10 cellular contexts compared by ENCODE assay signal in genomic region chrX:139967300-139967699, GRCh38. TPM values are rescaled to one million over a fixed set of nuclear protein-coding genes. Genes with fewer than 3 reads are reported as not detected.
DNase-seq lines count a peak whose midpoint lies in the region; ATAC-seq and TF ChIP-seq lines count a peak whose summit lies in the region.
"Had no signal": no experiment of that assay in that cellular context is flagged by ENCODE, and none has a peak within 500 bp of the region (broad histone marks: within the 10 kb centered on the region; RNA-seq: fewer than 3 reads in every experiment).

No MANE protein-coding gene starts in this region.

- POLR2A ChIA-PET in BJ (lab: Charles Lee) = no interaction called here
- POLR2A ChIA-PET in PC-9 (lab: Charles Lee; ENCODE audit: unreplicated experiment) = no interaction called here

- no peaks in the 10 kb centered on the region for H3K36me3 ChIP-seq in BJ (ENCODE audit: control insufficient read depth, insufficient read depth, low read length)
- H3K36me3 ChIP-seq in PC-9 (ENCODE audit: low read depth) = no peaks in the 10 kb centered on the region
- no peaks in the 10 kb centered on the region for H3K36me3 ChIP-seq in heart right ventricle
- H3K36me3 ChIP-seq: right atrium auricular region had no signal

- H3K9me2 ChIP-seq in PC-9 (ENCODE audit: insufficient read depth) = no peaks in the 10 kb centered on the region

- H3K9me3 Mint-ChIP-seq in stimulated activated naive B cell treated with anti-CD40 and anti-IgM and Interleukin-4, amounts not matched to agents 10 μg/mL and 1 μg/mL and 100 μg/mL, for 72 hours = no peaks in the 10 kb centered on the region

- no peaks in the 10 kb centered on the region for H3F3A ChIP-seq in PC-9 (ENCODE audit: insufficient read depth, low read depth)

- H3K36me3 Mint-ChIP-seq in stimulated activated naive B cell treated with anti-CD40 and anti-IgM and Interleukin-4, amounts not matched to agents 10 μg/mL and 1 μg/mL and 100 μg/mL, for 72 hours = no peaks in the 10 kb centered on the region

- no peak overlapping the region for H3K4me2 ChIP-seq in PC-9

- no peak overlapping the region for H3K4me3 Mint-ChIP-seq in stimulated activated naive B cell treated with anti-CD40 and anti-IgM and Interleukin-4, amounts not matched to agents 10 μg/mL and 1 μg/mL and 100 μg/mL, for 72 hours

- H3K79me2 ChIP-seq in PC-9 (ENCODE audit: low read depth) = no peaks in the 10 kb centered on the region

- CTCF ChIA-PET in BJ (lab: Yijun Ruan, JAX) = interaction anchor here (0.8 kb wide), 1 partner anchor 10 kb away, joined by 5 read pairs; no protein-coding TSS in a partner anchor
- CTCF ChIA-PET in PC-9 (lab: Charles Lee) = interaction anchor here (0.5 kb wide), 1 partner anchor 152 kb away, joined by 12 read pairs; no protein-coding TSS in a partner anchor

- TF ChIP-seq CTCF in BJ (IDR thresholded peaks at IDR 0.05; ENCODE audit: insufficient read depth, low read depth, low read length) (peak; percentile 38), PC-9 (conservative IDR thresholded peaks at IDR 0.05) (peak; percentile 51), foreskin keratinocyte (conservative IDR thresholded peaks at IDR 0.05) (peak; percentile 46), heart right ventricle (IDR thresholded peaks at IDR 0.05) (peak in 2 of 9 donors; percentile 12 to 24)

- intact Hi-C loops in PC-9 (cut with micrococcal nuclease; ENCODE audit: unreplicated experiment) = no loop called here
- intact Hi-C loops in heart right ventricle (cut with DNase I) = no loop called here

- ATAC-seq in GM18868 (IDR thresholded peaks at IDR 0.05; ENCODE audit: unreplicated experiment) (peak; percentile 61), foreskin keratinocyte (no peak), HG03139 (IDR thresholded peaks at IDR 0.05; ENCODE audit: unreplicated experiment) (no peak), heart right ventricle (no peak)
- ATAC-seq in stimulated activated naive B cell treated with anti-CD40 and anti-IgM and Interleukin-4, amounts not matched to agents 10 μg/mL and 1 μg/mL and 100 μg/mL, for 72 hours (replicated peaks) = no peak

- H3K4me1 Mint-ChIP-seq in stimulated activated naive B cell treated with anti-CD40 and anti-IgM and Interleukin-4, amounts not matched to agents 10 μg/mL and 1 μg/mL and 100 μg/mL, for 72 hours = peaks cover 0 to 2% of the 10 kb centered on the region in 2 donors

- BruUV-seq in PC-9 (replicated peaks; lab: Mats Ljungman, UMichigan) = no TSS peak

- WGBS in heart right ventricle, 2 donors = 58 to 70% methylated on average over 4 of the region's 4 CpGs

- DNase-seq in BJ (ENCODE audit: low read depth) (no peak), PC-9 (no peak), foreskin keratinocyte (no peak), activated gamma-delta T cell (lab: John Stamatoyannopoulos, UW) (no peak), heart right ventricle (no peak)
- no peak for DNase-seq in stimulated activated naive B cell treated with anti-CD40 and anti-IgM and Interleukin-4, amounts not matched to agents 10 μg/mL and 1 μg/mL and 100 μg/mL, for 72 hours
- DNase-seq: cortex of kidney had no signal

- H4K20me1 ChIP-seq in PC-9 (ENCODE audit: insufficient read depth) = no peaks in the 10 kb centered on the region

- H3K27ac ChIP-seq in PC-9 = no peak overlapping the region
- H3K27ac ChIP-seq in foreskin keratinocyte = no peak overlapping the region
- no peak overlapping the region for H3K27ac ChIP-seq in heart right ventricle
- H3K27ac ChIP-seq: right atrium auricular region had no signal

- H3K4me1 ChIP-seq in PC-9 (replicated peaks; ENCODE audit: insufficient read depth) (no peaks in the 10 kb centered on the region), foreskin keratinocyte (no peaks in the 10 kb centered on the region), heart right ventricle (no peaks in the 10 kb centered on the region)
- H3K4me1 ChIP-seq: right atrium auricular region had no signal

- H3K27me3 Mint-ChIP-seq in stimulated activated naive B cell treated with anti-CD40 and anti-IgM and Interleukin-4, amounts not matched to agents 10 μg/mL and 1 μg/mL and 100 μg/mL, for 72 hours = peaks cover 10 to 12% of the 10 kb centered on the region in 2 donors

- H2AFZ ChIP-seq in PC-9 = no peak overlapping the region

- no peak overlapping the region for H3K4me3 ChIP-seq in BJ (ENCODE audit: low read depth, low read length)
- H3K4me3 ChIP-seq in PC-9 = no peak overlapping the region
- H3K4me3 ChIP-seq in heart right ventricle = no peak overlapping the region
- H3K4me3 ChIP-seq: right atrium auricular region had no signal

- H3K27me3 ChIP-seq in BJ (ENCODE audit: control insufficient read depth, insufficient read depth, low read length) = no peaks in the 10 kb centered on the region
- H3K27me3 ChIP-seq in PC-9 (ENCODE audit: insufficient read depth, low read depth) = no peaks in the 10 kb centered on the region
- no peaks in the 10 kb centered on the region for H3K27me3 ChIP-seq in foreskin keratinocyte
- H3K27me3 ChIP-seq in heart right ventricle = peaks cover 0 to 21% (median 0%) of the 10 kb centered on the region in 7 donors
- H3K27me3 ChIP-seq: right atrium auricular region had no signal

- no peak overlapping the region for H3K27ac Mint-ChIP-seq in stimulated activated naive B cell treated with anti-CD40 and anti-IgM and Interleukin-4, amounts not matched to agents 10 μg/mL and 1 μg/mL and 100 μg/mL, for 72 hours

- no peaks in the 10 kb centered on the region for H3K9me3 ChIP-seq in PC-9 (ENCODE audit: insufficient read depth, low read depth)
- H3K9me3 ChIP-seq in heart right ventricle = no peaks in the 10 kb centered on the region

RNA-seq across cellular contexts. Expression of gene CXorf66, which starts 2.0 kb away (rescaled TPM):
- not detected in 2 replicates for polyA plus RNA-seq in BJ (2011; rRNA removed)
- not detected in 2 replicates for polyA minus RNA-seq in BJ (2011; rRNA and poly(A)+ RNA removed)
- not detected in 2 replicates for total RNA-seq in PC-9 (2021)
- total RNA-seq in foreskin keratinocyte = not detected in 2 replicates
- not detected in 2 replicates for polyA plus RNA-seq in foreskin keratinocyte
- not detected for total RNA-seq in heart right ventricle
- not detected for polyA plus RNA-seq in heart right ventricle
- total RNA-seq: right atrium auricular region had no signal

RNA-seq across cellular contexts. Expression of gene ATP11C, which starts 34.4 kb away (rescaled TPM):
- polyA plus RNA-seq in BJ (2011; rRNA removed) = 7.7 and 21.1 TPM in 2 replicates
- polyA minus RNA-seq in BJ (2011; rRNA and poly(A)+ RNA removed) = 9.2 and 10.3 TPM in 2 replicates
- total RNA-seq in PC-9 (2021) = 11.1 and 13.0 TPM in 2 replicates
- total RNA-seq in foreskin keratinocyte = 15.9 and 16.8 TPM in 2 replicates
- 5.1 and 5.2 TPM in 2 replicates for polyA plus RNA-seq in foreskin keratinocyte
- 1 to 10 TPM; 1.8 to 8.5 (median 3.3) TPM for total RNA-seq in heart right ventricle
- polyA plus RNA-seq in heart right ventricle = 1 to 10 TPM; 2.4 to 2.5 TPM
